In the genomic region with DNA sequence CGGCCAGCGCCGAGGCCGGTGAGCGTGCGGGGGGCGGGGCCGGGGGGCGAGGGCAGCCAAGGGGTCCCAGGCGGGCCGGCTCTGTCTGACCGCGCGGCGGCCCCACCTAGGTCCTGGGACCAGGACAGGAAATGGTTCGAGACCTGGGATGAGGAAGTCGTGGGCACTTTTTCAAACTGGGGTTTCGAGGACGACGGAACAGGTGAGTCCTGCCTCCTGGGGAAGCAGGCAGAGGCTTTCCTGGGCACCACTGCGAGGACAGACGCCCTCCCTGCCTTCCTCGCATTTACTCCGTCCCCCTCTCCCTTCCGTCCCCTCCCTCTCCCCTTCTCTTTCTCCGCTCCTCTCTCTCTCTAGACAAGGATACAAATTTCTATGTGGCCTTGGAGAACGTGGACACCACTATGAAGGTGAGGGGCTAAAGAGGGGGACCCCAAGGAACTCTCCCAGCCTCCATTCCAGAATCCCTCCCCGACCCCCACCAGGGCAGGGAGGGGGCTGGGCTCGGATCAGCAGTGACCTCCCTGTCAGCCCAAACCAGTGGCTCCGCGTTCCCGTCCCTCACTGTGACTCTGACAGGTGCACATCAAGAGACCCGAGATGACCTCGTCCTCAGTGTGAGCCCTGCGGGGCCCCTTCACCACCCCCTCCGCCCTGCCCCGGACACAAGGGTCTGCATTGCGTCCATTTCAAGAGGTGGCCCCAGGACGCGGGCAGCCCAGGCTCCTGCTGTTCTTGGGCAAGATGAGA, we compare ENCODE assay signal across 11 cellular contexts. TPM values are rescaled to one million over a fixed set of nuclear protein-coding genes. Genes with fewer than 3 reads are reported as not detected.
DNase-seq lines count a peak whose midpoint lies in the region; ATAC-seq and TF ChIP-seq lines count a peak whose summit lies in the region.
"Had no signal": no experiment of that assay in that cellular context is flagged by ENCODE, and none has a peak within 500 bp of the region (broad histone marks: within the 10 kb centered on the region; RNA-seq: fewer than 3 reads in every experiment).

No MANE protein-coding gene starts in this region.

- peak overlapping the region; percentile 56 to 81 (median 74) for H3K4me3 Mint-ChIP-seq in CD4-positive, CD25-positive, alpha-beta regulatory T cell
- H3K4me3 Mint-ChIP-seq in central memory CD8-positive, alpha-beta T cell = peak overlapping the region; percentile 50
- H3K4me3 Mint-ChIP-seq in naive thymus-derived CD4-positive, alpha-beta T cell = peak overlapping the region; percentile 39 to 86 (median 72)

- no peaks in the 10 kb centered on the region for H3K36me3 ChIP-seq in CD4-positive, CD25-positive, alpha-beta regulatory T cell (ENCODE audit: control insufficient read depth, insufficient read depth, low read length)
- H3K36me3 ChIP-seq in HUES6 (ENCODE audit: control insufficient read depth, insufficient read depth, low read length) = no peaks in the 10 kb centered on the region
- H3K36me3 ChIP-seq in naive thymus-derived CD4-positive, alpha-beta T cell (ENCODE audit: control insufficient read depth in 2 of 3, insufficient read depth in 3 of 3, low read length in 3 of 3) = no peaks in the 10 kb centered on the region
- no peaks in the 10 kb centered on the region for H3K36me3 ChIP-seq in esophagus squamous epithelium
- no peaks in the 10 kb centered on the region for H3K36me3 ChIP-seq in MG63

- POLR2A ChIA-PET in naive thymus-derived CD4-positive, alpha-beta T cell (lab: Charles Lee) = no interaction called here

- intact Hi-C loops in naive thymus-derived CD4-positive, alpha-beta T cell (cut with micrococcal nuclease) = loop anchor here (1.0 to 5.0 kb wide), 5 partner anchors 69 to 111 kb away; partner anchors contain the start of gene ACHE (in 1 of the 2)
- intact Hi-C loops in esophagus squamous epithelium (cut with DNase I) = no loop called here

- no peaks in the 10 kb centered on the region for H3K9me3 ChIP-seq in CD4-positive, CD25-positive, alpha-beta regulatory T cell (ENCODE audit: control insufficient read depth in 2 of 2, low read length in 2 of 2)
- H3K9me3 ChIP-seq in HUES6 (ENCODE audit: control insufficient read depth, insufficient read depth, low read depth, low read length) (no peaks in the 10 kb centered on the region), esophagus squamous epithelium (no peaks in the 10 kb centered on the region), MG63 (no peaks in the 10 kb centered on the region)
- no peaks in the 10 kb centered on the region for H3K9me3 ChIP-seq in naive thymus-derived CD4-positive, alpha-beta T cell (ENCODE audit: control insufficient read depth in 2 of 3, low read length in 3 of 3)

- no peak overlapping the region for H3K27ac ChIP-seq in CD4-positive, CD25-positive, alpha-beta regulatory T cell (ENCODE audit: insufficient read depth, low read length, poor library complexity, severe bottlenecking)
- H3K27ac ChIP-seq in HUES6 (ENCODE audit: low read depth, low read length) (no peak overlapping the region), esophagus squamous epithelium (no peak overlapping the region)
- H3K27ac ChIP-seq in naive thymus-derived CD4-positive, alpha-beta T cell (ENCODE audit: low read depth, low read length) = no peak overlapping the region

- peaks cover 6% of the 10 kb centered on the region for H3K36me3 Mint-ChIP-seq in CD4-positive, CD25-positive, alpha-beta regulatory T cell
- H3K36me3 Mint-ChIP-seq in central memory CD8-positive, alpha-beta T cell (ENCODE audit: insufficient read depth) = no peaks in the 10 kb centered on the region
- no peaks in the 10 kb centered on the region for H3K36me3 Mint-ChIP-seq in naive thymus-derived CD4-positive, alpha-beta T cell

- CTCF ChIA-PET in naive thymus-derived CD4-positive, alpha-beta T cell (lab: Charles Lee) = no interaction called here

- H3K27me3 Mint-ChIP-seq in CD4-positive, CD25-positive, alpha-beta regulatory T cell = peaks cover 47% of the 10 kb centered on the region
- peaks cover 72% of the 10 kb centered on the region for H3K27me3 Mint-ChIP-seq in central memory CD8-positive, alpha-beta T cell
- peaks cover 42 to 67% (median 62%) of the 10 kb centered on the region in 5 donors for H3K27me3 Mint-ChIP-seq in naive thymus-derived CD4-positive, alpha-beta T cell

- DNase-seq in CD4-positive, CD25-positive, alpha-beta regulatory T cell = no peak
- no peak for DNase-seq in central memory CD8-positive, alpha-beta T cell (ENCODE audit: low spot score in 2 of 2)
- peak in 2 of 9 donors; percentile 3 to 8 for DNase-seq in naive thymus-derived CD4-positive, alpha-beta T cell
- DNase-seq in AML-193 (lab: John Stamatoyannopoulos, UW) = no peak
- no peak for DNase-seq in esophagus squamous epithelium (lab: John Stamatoyannopoulos, UW)
- no peak for DNase-seq in NOMO-1 treated with dmso at 0.1 percent for 144 hours (lab: John Stamatoyannopoulos, UW; ENCODE audit: unreplicated experiment)
- DNase-seq in MG63 = no peak
- DNase-seq: NCI-H1048 had no signal

- peak in 1 of 2 donors; percentile 6 for ATAC-seq in CD4-positive, CD25-positive, alpha-beta regulatory T cell (ENCODE audit: low read depth in 2 of 2)
- no peak for ATAC-seq in central memory CD8-positive, alpha-beta T cell (replicated peaks; ENCODE audit: extremely low read depth, poor library complexity, severe bottlenecking)
- no peak for ATAC-seq in naive thymus-derived CD4-positive, alpha-beta T cell

- peaks cover 0 to 23% (median 12%) of the 10 kb centered on the region in 4 donors for H3K4me1 Mint-ChIP-seq in CD4-positive, CD25-positive, alpha-beta regulatory T cell
- peaks cover 21% of the 10 kb centered on the region for H3K4me1 Mint-ChIP-seq in central memory CD8-positive, alpha-beta T cell
- H3K4me1 Mint-ChIP-seq in naive thymus-derived CD4-positive, alpha-beta T cell = peaks cover 9 to 24% (median 16%) of the 10 kb centered on the region in 7 donors

- peak overlapping the region; percentile 47 for H3K9ac ChIP-seq in HUES6 (ENCODE audit: low read length)

- H3K27me3 ChIP-seq in CD4-positive, CD25-positive, alpha-beta regulatory T cell (ENCODE audit: control insufficient read depth, insufficient read depth, low read length) = peaks cover 8% of the 10 kb centered on the region
- H3K27me3 ChIP-seq in HUES6 (ENCODE audit: control insufficient read depth, insufficient read depth, low read length) = peaks cover 55% of the 10 kb centered on the region
- H3K27me3 ChIP-seq in naive thymus-derived CD4-positive, alpha-beta T cell (ENCODE audit: control insufficient read depth in 2 of 2, insufficient read depth in 2 of 2, low read length in 2 of 2) = peaks cover 12 to 33% of the 10 kb centered on the region in 2 donors
- H3K27me3 ChIP-seq in esophagus squamous epithelium = peaks cover 10 to 93% (median 24%) of the 10 kb centered on the region in 4 donors
- H3K27me3 ChIP-seq in MG63 = peaks cover 34% of the 10 kb centered on the region

- H3K4me1 ChIP-seq in CD4-positive, CD25-positive, alpha-beta regulatory T cell (ENCODE audit: control insufficient read depth, insufficient read depth, low read length, poor library complexity, severe bottlenecking) = peaks cover 20% of the 10 kb centered on the region
- H3K4me1 ChIP-seq in HUES6 (ENCODE audit: control insufficient read depth, insufficient read depth, low read length) = peaks cover 32% of the 10 kb centered on the region
- peaks cover 0 to 17% of the 10 kb centered on the region in 2 donors for H3K4me1 ChIP-seq in naive thymus-derived CD4-positive, alpha-beta T cell (ENCODE audit: control insufficient read depth in 2 of 2, insufficient read depth in 2 of 2, low read length in 2 of 2)
- peaks cover 9 to 19% (median 17%) of the 10 kb centered on the region in 3 donors for H3K4me1 ChIP-seq in esophagus squamous epithelium

- TF ChIP-seq POLR2A in esophagus squamous epithelium (IDR thresholded peaks at IDR 0.05) = no peak

- no peak overlapping the region for H3K27ac Mint-ChIP-seq in CD4-positive, CD25-positive, alpha-beta regulatory T cell
- H3K27ac Mint-ChIP-seq in central memory CD8-positive, alpha-beta T cell (ENCODE audit: low read depth) = no peak overlapping the region
- H3K27ac Mint-ChIP-seq in naive thymus-derived CD4-positive, alpha-beta T cell = peak overlapping the region in 1 of 9 donors; percentile 9

- no peaks in the 10 kb centered on the region for H3K9me3 Mint-ChIP-seq in CD4-positive, CD25-positive, alpha-beta regulatory T cell
- H3K9me3 Mint-ChIP-seq in central memory CD8-positive, alpha-beta T cell = no peaks in the 10 kb centered on the region
- peaks cover 0 to 1% (median 0%) of the 10 kb centered on the region in 11 donors for H3K9me3 Mint-ChIP-seq in naive thymus-derived CD4-positive, alpha-beta T cell

- 2 to 5% methylated on average over 10 to 21 of the region's 40 CpGs for WGBS in esophagus squamous epithelium, 2 donors

- no peak for TF ChIP-seq CTCF in esophagus squamous epithelium (IDR thresholded peaks at IDR 0.05)

- H3K4me3 ChIP-seq in CD4-positive, CD25-positive, alpha-beta regulatory T cell (ENCODE audit: low read depth, low read length) = no peak overlapping the region
- peak overlapping the region; percentile 62 for H3K4me3 ChIP-seq in HUES6 (ENCODE audit: low read depth, low read length)
- peak overlapping the region; percentile 52 for H3K4me3 ChIP-seq in naive thymus-derived CD4-positive, alpha-beta T cell (ENCODE audit: low read length)
- H3K4me3 ChIP-seq in esophagus squamous epithelium = peak overlapping the region in 2 of 4 donors; percentile 38 to 48
- H3K4me3 ChIP-seq in MG63 = no peak overlapping the region

RNA-seq across cellular contexts. Expression of gene MUC12, which starts 2.6 kb away (rescaled TPM):
- total RNA-seq in CD4-positive, CD25-positive, alpha-beta regulatory T cell = not detected
- polyA plus RNA-seq in CD4-positive, CD25-positive, alpha-beta regulatory T cell = under 1 TPM in 3 of 4 donors, not detected in 1; 0.44 to 0.65 (median 0.44) TPM
- total RNA-seq in naive thymus-derived CD4-positive, alpha-beta T cell = not detected
- not detected for polyA plus RNA-seq in naive thymus-derived CD4-positive, alpha-beta T cell
- under 1 TPM in 1 of 4 donors, not detected in 3; 0.11 TPM for total RNA-seq in esophagus squamous epithelium
- total RNA-seq in MG63 (2014; rRNA removed; shearing (Covaris generic); ENCODE audit: low replicate concordance) = not detected in 2 replicates
- total RNA-seq: renal cortical epithelial cell had no signal

RNA-seq across cellular contexts. Expression of gene MUC3A, which starts 17.4 kb away (rescaled TPM):
- total RNA-seq in CD4-positive, CD25-positive, alpha-beta regulatory T cell = not detected
- not detected for polyA plus RNA-seq in CD4-positive, CD25-positive, alpha-beta regulatory T cell
- not detected for total RNA-seq in naive thymus-derived CD4-positive, alpha-beta T cell
- polyA plus RNA-seq in naive thymus-derived CD4-positive, alpha-beta T cell = not detected
- total RNA-seq in esophagus squamous epithelium = under 1 TPM in 1 of 4 donors, not detected in 3; under 0.01 TPM
- total RNA-seq in MG63 (2014; rRNA removed; shearing (Covaris generic); ENCODE audit: low replicate concordance) = not detected in 2 replicates

RNA-seq across cellular contexts. Expression of gene MUC17, which starts 53.2 kb away (rescaled TPM):
- not detected for total RNA-seq in CD4-positive, CD25-positive, alpha-beta regulatory T cell
- polyA plus RNA-seq in CD4-positive, CD25-positive, alpha-beta regulatory T cell = not detected
- not detected for total RNA-seq in naive thymus-derived CD4-positive, alpha-beta T cell
- polyA plus RNA-seq in naive thymus-derived CD4-positive, alpha-beta T cell = not detected
- total RNA-seq in esophagus squamous epithelium = not detected
- total RNA-seq in MG63 (2014; rRNA removed; shearing (Covaris generic); ENCODE audit: low replicate concordance) = not detected in 2 replicates
- total RNA-seq: renal cortical epithelial cell, ureter had no signal

Comparison
In these comparisons a context has a peak if more than half of its experiments do, and no peak if none do; other contexts are left out.
1. H3K4me3 ChIP-seq: peak in HUES6 (single experiment) and naive thymus-derived CD4-positive, alpha-beta T cell (single experiment); none in CD4-positive, CD25-positive, alpha-beta regulatory T cell (single experiment) and MG63 (single experiment).
2. Peak in every context shown above with its lines, with median percentiles within 50 percentile points of each other: H3K4me3 Mint-ChIP-seq.